29 cellular contexts compared by ENCODE assay signal in genomic region chr1:192588546-192588945, GRCh38. TPM values are rescaled to one million over a fixed set of nuclear protein-coding genes. Genes with fewer than 3 reads are reported as not detected.
DNase-seq lines count a peak whose midpoint lies in the region; ATAC-seq and TF ChIP-seq lines count a peak whose summit lies in the region.
"Had no signal": no experiment of that assay in that cellular context is flagged by ENCODE, and none has a peak within 500 bp of the region (broad histone marks: within the 10 kb centered on the region; RNA-seq: fewer than 3 reads in every experiment).

No MANE protein-coding gene starts in this region.

- no peak overlapping the region for H4K8ac ChIP-seq in mesenchymal stem cell (ENCODE audit: low read length)

- no peaks in the 10 kb centered on the region for H3K36me3 Mint-ChIP-seq in dendritic cell treated with granulocyte-macrophage colony-stimulating factor and Interleukin-4, amounts not matched to agents 40 ng/mL and 50 ng/mL, for 4 days (ENCODE audit: low read depth)
- H3K36me3 Mint-ChIP-seq: natural killer cell, WTC11 had no signal

- no peaks in the 10 kb centered on the region for H3K9me3 Mint-ChIP-seq in dendritic cell treated with granulocyte-macrophage colony-stimulating factor and Interleukin-4, amounts not matched to agents 40 ng/mL and 50 ng/mL, for 4 days
- H3K9me3 Mint-ChIP-seq in stimulated activated naive CD8-positive, alpha-beta T cell treated with anti-CD3 and anti-CD28 coated beads, Interleukin-15, amount 100 ng/mL, for 72 hours, result no peaks in the 10 kb centered on the region
- H3K9me3 Mint-ChIP-seq: activated CD4-positive, alpha-beta T cell treated with anti-CD3 and anti-CD28 coated beads, Interleukin-2, amount 10 ng/mL, durations not matched to agents 7 days and 5 days; activated T-cell treated with anti-CD3 and anti-CD28 coated beads, Interleukin-2, amount 50 U/mL, for 4 hours; natural killer cell; WTC11 had no signal

- peak overlapping the region; percentile 37 for H3K27ac Mint-ChIP-seq in dendritic cell treated with granulocyte-macrophage colony-stimulating factor and Interleukin-4, amounts not matched to agents 40 ng/mL and 50 ng/mL, for 4 days
- no peak overlapping the region for H3K27ac Mint-ChIP-seq in stimulated activated naive CD8-positive, alpha-beta T cell treated with anti-CD3 and anti-CD28 coated beads, Interleukin-15, amount 100 ng/mL, for 72 hours
- H3K27ac Mint-ChIP-seq: activated CD4-positive, alpha-beta T cell treated with anti-CD3 and anti-CD28 coated beads, Interleukin-2, amount 10 ng/mL, durations not matched to agents 7 days and 5 days; natural killer cell; WTC11 had no signal

- no peak overlapping the region for H2BK12ac ChIP-seq in mesenchymal stem cell (ENCODE audit: low read length in 2 of 2)

- H3K4me1 Mint-ChIP-seq in dendritic cell treated with granulocyte-macrophage colony-stimulating factor and Interleukin-4, amounts not matched to agents 40 ng/mL and 50 ng/mL, for 4 days (ENCODE audit: low read depth), result no peaks in the 10 kb centered on the region
- no peaks in the 10 kb centered on the region for H3K4me1 Mint-ChIP-seq in stimulated activated naive CD8-positive, alpha-beta T cell treated with anti-CD3 and anti-CD28 coated beads, Interleukin-15, amount 100 ng/mL, for 72 hours
- H3K4me1 Mint-ChIP-seq: natural killer cell, WTC11 had no signal

- no CpG with 5 or more reads among the region's 1 CpG for WGBS in mesenchymal stem cell

- no peak overlapping the region for H3K4ac ChIP-seq in mesenchymal stem cell (ENCODE audit: low read depth in 1 of 2, low read length in 2 of 2)

- H3K27me3 Mint-ChIP-seq in dendritic cell treated with granulocyte-macrophage colony-stimulating factor and Interleukin-4, amounts not matched to agents 40 ng/mL and 50 ng/mL, for 4 days, result peaks cover 4% of the 10 kb centered on the region
- peaks cover 10% of the 10 kb centered on the region for H3K27me3 Mint-ChIP-seq in stimulated activated naive CD8-positive, alpha-beta T cell treated with anti-CD3 and anti-CD28 coated beads, Interleukin-15, amount 100 ng/mL, for 72 hours

- H3K14ac ChIP-seq in mesenchymal stem cell (ENCODE audit: low read length in 2 of 2), result no peak overlapping the region

- DNase-seq in AG10803 (ENCODE audit: low read depth), result peak; percentile 49
- DNase-seq in LHCN-M2 (ENCODE audit: low read depth), result peak; percentile 48
- DNase-seq in mesenchymal stem cell, result peak; percentile 76
- no peak for DNase-seq in G401 (ENCODE audit: low spot score)
- no peak for DNase-seq in head of caudate nucleus
- DNase-seq in lower lobe of right lung, result no peak
- DNase-seq in stimulated activated naive CD8-positive, alpha-beta T cell treated with anti-CD3 and anti-CD28 coated beads, Interleukin-15, amount 100 ng/mL, for 72 hours, result no peak
- DNase-seq: activated CD4-positive, alpha-beta T cell treated with anti-CD3 and anti-CD28 coated beads, Interleukin-2, amount 10 ng/mL, durations not matched to agents 7 days and 5 days; activated naive CD4-positive, alpha-beta T cell; activated T-cell treated with anti-CD3 and anti-CD28 coated beads, Interleukin-2, amount 50 U/mL, for 4 hours; colonic mucosa; DND-41; GOT3; midbrain; natural killer cell; NCI-H1105; NCI-H1930; NCI-H524 treated with DMSO at 0.1 percent for 48 hours; SHP77; stimulated activated CD4-positive, alpha-beta T cell treated with anti-CD3 and anti-CD28 coated beads, Interleukin-2, amount 100 ng/mL, for 24 hours; tibial artery had no signal

- H2BK120ac ChIP-seq in mesenchymal stem cell (ENCODE audit: low read depth, low read length), result no peak overlapping the region

- ATAC-seq in lower lobe of right lung, result no peak
- ATAC-seq in stimulated activated naive CD8-positive, alpha-beta T cell treated with anti-CD3 and anti-CD28 coated beads, Interleukin-15, amount 100 ng/mL, for 72 hours, result no peak
- ATAC-seq: A549; activated T-cell treated with anti-CD3 and anti-CD28 coated beads, Interleukin-2, amount 50 U/mL, for 4 hours; esophagus mucosa; natural killer cell; WTC11 had no signal

- H3K27ac ChIP-seq in mesenchymal stem cell (ENCODE audit: low read length, poor library complexity, severe bottlenecking) (no peak overlapping the region), lower lobe of right lung (no peak overlapping the region)
- H3K27ac ChIP-seq: A549, BLaER1, colonic mucosa, tibial artery had no signal

- no peaks in the 10 kb centered on the region for H3K27me3 ChIP-seq in mesenchymal stem cell (ENCODE audit: control insufficient read depth in 1 of 2, insufficient read depth in 1 of 2, low read length in 2 of 2)
- no peaks in the 10 kb centered on the region for H3K27me3 ChIP-seq in lower lobe of right lung (ENCODE audit: low read depth)
- H3K27me3 ChIP-seq: BLaER1, colonic mucosa, tibial artery had no signal

- no peak for TF ChIP-seq CTCF in AG10803 (conservative IDR thresholded peaks at IDR 0.05; ENCODE audit: low read length)
- TF ChIP-seq CTCF in lower lobe of right lung (IDR thresholded peaks at IDR 0.05), result no peak

- no peak overlapping the region for H4K91ac ChIP-seq in mesenchymal stem cell (ENCODE audit: low read length)

- H3K4me1 ChIP-seq in mesenchymal stem cell (ENCODE audit: control insufficient read depth, insufficient read depth, low read depth, low read length) (no peaks in the 10 kb centered on the region), lower lobe of right lung (no peaks in the 10 kb centered on the region)
- H3K4me1 ChIP-seq: A549, colonic mucosa, tibial artery had no signal

- no peak overlapping the region for H3K23ac ChIP-seq in mesenchymal stem cell (ENCODE audit: low read length in 2 of 2)

- no peak overlapping the region for H2AK5ac ChIP-seq in mesenchymal stem cell (ENCODE audit: low read length, severe bottlenecking)

- intact Hi-C loops in dendritic cell treated with granulocyte-macrophage colony-stimulating factor and Interleukin-4, amounts not matched to agents 40 ng/mL and 50 ng/mL, for 4 days (cut with micrococcal nuclease), result no loop called here
- intact Hi-C loops in head of caudate nucleus (cut with DNase I) (no loop called here), lower lobe of right lung (cut with DNase I) (no loop called here)

- H3K36me3 ChIP-seq in mesenchymal stem cell (ENCODE audit: control insufficient read depth in 1 of 2, insufficient read depth in 2 of 2, low read depth in 1 of 2, low read length in 2 of 2), result no peaks in the 10 kb centered on the region
- H3K36me3 ChIP-seq in lower lobe of right lung, result no peaks in the 10 kb centered on the region
- H3K36me3 ChIP-seq: BLaER1, colonic mucosa, tibial artery had no signal

- in situ Hi-C loops in G401 (cut with HindIII; ENCODE audit: low sequenced_read_pairs), result no loop called here

- no peak overlapping the region for H2AFZ ChIP-seq in mesenchymal stem cell (ENCODE audit: low read depth, low read length)

- no peak overlapping the region for H3K4me2 ChIP-seq in mesenchymal stem cell (ENCODE audit: low read length, poor library complexity, severe bottlenecking)
- H3K4me2 ChIP-seq: A549, BLaER1 had no signal

- no peaks in the 10 kb centered on the region for H3K79me1 ChIP-seq in mesenchymal stem cell (replicated peaks; ENCODE audit: low read length, poor library complexity, severe bottlenecking)

- no peak overlapping the region for H2BK5ac ChIP-seq in mesenchymal stem cell (ENCODE audit: low read depth, low read length, poor library complexity, severe bottlenecking)

- no peak overlapping the region for H3K9ac ChIP-seq in mesenchymal stem cell (ENCODE audit: low read length)
- H3K9ac ChIP-seq: BLaER1 had no signal

- H2BK15ac ChIP-seq in mesenchymal stem cell (ENCODE audit: low read depth, poor library complexity, severe bottlenecking), result no peak overlapping the region

- no peak overlapping the region for H3K4me3 Mint-ChIP-seq in dendritic cell treated with granulocyte-macrophage colony-stimulating factor and Interleukin-4, amounts not matched to agents 40 ng/mL and 50 ng/mL, for 4 days
- no peak overlapping the region for H3K4me3 Mint-ChIP-seq in stimulated activated naive CD8-positive, alpha-beta T cell treated with anti-CD3 and anti-CD28 coated beads, Interleukin-15, amount 100 ng/mL, for 72 hours
- H3K4me3 Mint-ChIP-seq: activated CD4-positive, alpha-beta T cell treated with anti-CD3 and anti-CD28 coated beads, Interleukin-2, amount 10 ng/mL, durations not matched to agents 7 days and 5 days; activated T-cell treated with anti-CD3 and anti-CD28 coated beads, Interleukin-2, amount 50 U/mL, for 4 hours; natural killer cell; WTC11 had no signal

- no peak overlapping the region for H3K18ac ChIP-seq in mesenchymal stem cell (ENCODE audit: low read depth in 1 of 2, low read length in 2 of 2)

- H3K9me3 ChIP-seq in mesenchymal stem cell (ENCODE audit: control insufficient read depth, low read length) (no peaks in the 10 kb centered on the region), lower lobe of right lung (no peaks in the 10 kb centered on the region)
- H3K9me3 ChIP-seq: A549, BLaER1, colonic mucosa, tibial artery had no signal

- H3K4me3 ChIP-seq in AG10803 (ENCODE audit: low read length) (no peak overlapping the region), mesenchymal stem cell (ENCODE audit: insufficient read depth in 1 of 2, low read depth in 1 of 2, low read length in 2 of 2) (no peak overlapping the region), lower lobe of right lung (no peak overlapping the region)
- H3K4me3 ChIP-seq: A549, BLaER1, colonic mucosa, tibial artery had no signal

RNA-seq across cellular contexts. Expression of gene RGS1, which starts 13.0 kb away (rescaled TPM):
- total RNA-seq in LHCN-M2 (2014; rRNA removed), result 0.11 and 0.19 TPM in 2 replicates
- not detected for polyA plus RNA-seq in LHCN-M2 (2012)
- polyA plus RNA-seq in mesenchymal stem cell (2013, experiment 1 of 2), result 64.0 TPM
- polyA plus RNA-seq in mesenchymal stem cell (2013, experiment 2 of 2), result 68.9 TPM
- total RNA-seq in G401 (2014; rRNA removed; shearing (Covaris generic)), result 74.0 and 79.0 TPM in 2 replicates
- total RNA-seq in lower lobe of right lung, result 16.3 TPM
- total RNA-seq: MCF 10A, pulmonary artery endothelial cell had no signal
- polyA plus RNA-seq: A549 had no signal

RNA-seq across cellular contexts. Expression of gene RGS13, which starts 47.4 kb away (rescaled TPM):
- not detected in 2 replicates for total RNA-seq in LHCN-M2 (2014; rRNA removed)
- not detected for polyA plus RNA-seq in LHCN-M2 (2012)
- polyA plus RNA-seq in mesenchymal stem cell (2013, experiment 1 of 2), result not detected
- not detected for polyA plus RNA-seq in mesenchymal stem cell (2013, experiment 2 of 2)
- total RNA-seq in G401 (2014; rRNA removed; shearing (Covaris generic)), result not detected in 2 replicates
- 5.0 TPM for total RNA-seq in lower lobe of right lung
- total RNA-seq: activated CD4-positive, alpha-beta T cell treated with anti-CD3 and anti-CD28 coated beads, Interleukin-2, amount 10 ng/mL, durations not matched to agents 7 days and 5 days; activated T-cell treated with anti-CD3 and anti-CD28 coated beads, Interleukin-2, amount 50 U/mL, for 4 hours; esophagus mucosa; MCF 10A; pulmonary artery endothelial cell; WTC11 had no signal
- polyA plus RNA-seq: A549, keratinocyte had no signal

Comparison
In these comparisons a context has a peak if more than half of its experiments do, and no peak if none do; other contexts are left out.
1. DNase-seq: peak in AG10803 (single experiment), LHCN-M2 (single experiment) and mesenchymal stem cell (single experiment); none in G401 (single experiment), head of caudate nucleus (0 of 42), lower lobe of right lung (single experiment) and stimulated activated naive CD8-positive, alpha-beta T cell treated with anti-CD3 and anti-CD28 coated beads, Interleukin-15, amount 100 ng/mL, for 72 hours (0 of 2).
2. RNA of gene RGS1, which starts 13.0 kb away (total RNA-seq): 74.0 to 79.0 TPM in G401 and 16.3 TPM in lower lobe of right lung (single experiment); 0.11 to 0.19 TPM in LHCN-M2; every median in the first group is over 10 times any median in the second.